In genomic region chr16:13379266-13379665, GRCh38 we compare ENCODE assay signal across 9 cellular contexts.
"Had no signal": no experiment of that assay in that cellular context is flagged by ENCODE, and none has a peak within 500 bp of the region (broad histone marks: within the 10 kb centered on the region; RNA-seq: fewer than 3 reads in every experiment).

No MANE protein-coding gene starts in this region.

- H3K4me3 ChIP-seq: GM23248, GM23338, HAP-1 had no signal

- H3K27ac Mint-ChIP-seq: GM23338, H9, HFFc6 had no signal

- H3K4me3 Mint-ChIP-seq: GM23338, H9, HFFc6 had no signal

- H3K4me1 ChIP-seq: HAP-1 had no signal

- H3K36me3 ChIP-seq: HAP-1 had no signal

- H3K9ac ChIP-seq: GM23248 had no signal

- ATAC-seq: GM23338, HCT116 had no signal

- DNase-seq: GM23248, GOT3, H7, H9, HCEC 1CT, HFFc6 had no signal

- H3K27ac ChIP-seq: GM23248 had no signal

- H3K9me3 ChIP-seq: HAP-1 had no signal
